In genomic region chr20:53833333-53834043, GRCh38 we compare ENCODE assay signal across 15 cellular contexts.
DNase-seq lines count a peak whose midpoint lies in the region; ATAC-seq, FAIRE-seq and TF ChIP-seq lines count a peak whose summit lies in the region.
"Had no signal": no experiment of that assay in that cellular context is flagged by ENCODE, and none has a peak within 500 bp of the region (broad histone marks: within the 10 kb centered on the region; RNA-seq: fewer than 3 reads in every experiment).

No MANE protein-coding gene starts in this region.

- no peak overlapping the region for H3K4me3 Mint-ChIP-seq in activated T-helper 2 cell treated with anti-CD3 and anti-CD28 coated beads, Interferon-gamma antibody, Interleukin-2, Interleukin-4, amounts not matched to agents 10 μg/mL and 5 μg/mL and 100 μg/mL, durations not matched to agents 14 hours and 24 hours and 36 hours (ENCODE audit: low read depth)
- H3K4me3 Mint-ChIP-seq: nephron had no signal

- H3K27ac Mint-ChIP-seq in activated T-helper 2 cell treated with anti-CD3 and anti-CD28 coated beads, Interferon-gamma antibody, Interleukin-2, Interleukin-4, amounts not matched to agents 10 μg/mL and 5 μg/mL and 100 μg/mL, durations not matched to agents 14 hours and 24 hours and 36 hours: peak overlapping the region; percentile 35

- TF ChIP-seq CTCF in HL-60 (IDR thresholded peaks at IDR 0.05; ENCODE audit: insufficient read depth, low read length) (no peak), spleen (IDR thresholded peaks at IDR 0.05 in 8 of 11, conservative IDR thresholded peaks at IDR 0.05 in 3 of 11) (no peak)

- peaks cover 9% of the 10 kb centered on the region for H3K9me3 Mint-ChIP-seq in activated T-helper 2 cell treated with anti-CD3 and anti-CD28 coated beads, Interferon-gamma antibody, Interleukin-2, Interleukin-4, amounts not matched to agents 10 μg/mL and 5 μg/mL and 100 μg/mL, durations not matched to agents 14 hours and 24 hours and 36 hours
- H3K9me3 Mint-ChIP-seq: nephron had no signal

- no peak overlapping the region for H3K4me3 ChIP-seq in HL-60 (replicated peaks; ENCODE audit: insufficient read depth, low read length)
- peak overlapping the region in 1 of 8 donors; percentile 22 for H3K4me3 ChIP-seq in spleen
- H3K4me3 ChIP-seq: SJCRH30, suprapubic skin had no signal

- H3K27ac ChIP-seq in HL-60 (replicated peaks): peak overlapping the region; percentile 39
- H3K27ac ChIP-seq in spleen: peak overlapping the region; percentile 8 to 87 (median 72)
- H3K27ac ChIP-seq: SJCRH30, suprapubic skin had no signal

- no peak for TF ChIP-seq POLR2A in spleen (IDR thresholded peaks at IDR 0.05)

- FAIRE-seq in RCC 7860 (lab: Jason Lieb, UNC): no peak

- no peak for ATAC-seq in GM19023 (IDR thresholded peaks at IDR 0.05; ENCODE audit: unreplicated experiment)
- ATAC-seq: left colon, sciatic nerve had no signal

- intact Hi-C loops in activated T-helper 2 cell treated with anti-CD3 and anti-CD28 coated beads, Interferon-gamma antibody, Interleukin-2, Interleukin-4, amounts not matched to agents 10 μg/mL and 5 μg/mL and 100 μg/mL, durations not matched to agents 14 hours and 24 hours and 36 hours (cut with micrococcal nuclease): no loop called here
- intact Hi-C loops in spleen (cut with DNase I; ENCODE audit: low total_unique reads): no loop called here

- no peaks in the 10 kb centered on the region for H3K27me3 Mint-ChIP-seq in activated T-helper 2 cell treated with anti-CD3 and anti-CD28 coated beads, Interferon-gamma antibody, Interleukin-2, Interleukin-4, amounts not matched to agents 10 μg/mL and 5 μg/mL and 100 μg/mL, durations not matched to agents 14 hours and 24 hours and 36 hours (ENCODE audit: low read depth)

- peaks cover 8% of the 10 kb centered on the region for H3K36me3 Mint-ChIP-seq in activated T-helper 2 cell treated with anti-CD3 and anti-CD28 coated beads, Interferon-gamma antibody, Interleukin-2, Interleukin-4, amounts not matched to agents 10 μg/mL and 5 μg/mL and 100 μg/mL, durations not matched to agents 14 hours and 24 hours and 36 hours (ENCODE audit: low read depth)

- H3K27me3 ChIP-seq in HL-60 (ENCODE audit: insufficient read depth, poor library complexity, severe bottlenecking) (no peaks in the 10 kb centered on the region), spleen (replicated peaks in 1 of 7) (no peaks in the 10 kb centered on the region)
- H3K27me3 ChIP-seq: SJCRH30, suprapubic skin had no signal

- H3K36me3 ChIP-seq in spleen: no peaks in the 10 kb centered on the region
- H3K36me3 ChIP-seq: SJCRH30, suprapubic skin had no signal

- peak; percentile 15 for DNase-seq in NOMO-1 treated with DMSO at 0.1 percent for 48 hours (lab: John Stamatoyannopoulos, UW; ENCODE audit: unreplicated experiment)
- no peak for DNase-seq in NOMO-1 (lab: John Stamatoyannopoulos, UW; ENCODE audit: unreplicated experiment in 2 of 2)
- DNase-seq in HL-60 (ENCODE audit: low read depth in 1 of 2, low spot score in 1 of 2): peak in 1 of 2 experiments; percentile 64
- no peak for DNase-seq in activated T-helper 2 cell treated with anti-CD3 and anti-CD28 coated beads, Interferon-gamma antibody, Interleukin-2, Interleukin-4, amounts not matched to agents 10 μg/mL and 5 μg/mL and 100 μg/mL, durations not matched to agents 14 hours and 24 hours and 36 hours (ENCODE audit: low spot score)
- no peak for DNase-seq in spleen
- no peak for DNase-seq in RCC 7860 (ENCODE audit: low spot score)
- DNase-seq in occipital lobe (lab: John Stamatoyannopoulos, UW): no peak
- DNase-seq: GOT3, left colon, NCI-H82, SJCRH30 had no signal

- no peaks in the 10 kb centered on the region for H3K9me3 ChIP-seq in spleen
- H3K9me3 ChIP-seq: SJCRH30, suprapubic skin had no signal

- H3K4me1 ChIP-seq in spleen: peaks cover 15 to 84% (median 66%) of the 10 kb centered on the region in 6 donors

- WGBS in spleen, 5 donors: 50 to 63% (median 61%) methylated on average over 10 of the region's 10 CpGs

- H3K4me1 Mint-ChIP-seq in activated T-helper 2 cell treated with anti-CD3 and anti-CD28 coated beads, Interferon-gamma antibody, Interleukin-2, Interleukin-4, amounts not matched to agents 10 μg/mL and 5 μg/mL and 100 μg/mL, durations not matched to agents 14 hours and 24 hours and 36 hours (ENCODE audit: low read depth): peaks cover 52% of the 10 kb centered on the region
